Comparison of ENCODE assay signal across 1 cellular context in genomic region chr1:31222176-31222575, GRCh38.
A peak's percentile ranks its signal among the peaks of the same experiment; 100 is the strongest.
TF ChIP-seq lines count a peak whose summit lies in the region.

No MANE protein-coding gene starts in this region.

TF ChIP-seq in GM12878, 131 proteins besides CTCF, POLR2A, EP300 and RAD21 (continued from another document):
- TF ChIP-seq, protein P1, sequence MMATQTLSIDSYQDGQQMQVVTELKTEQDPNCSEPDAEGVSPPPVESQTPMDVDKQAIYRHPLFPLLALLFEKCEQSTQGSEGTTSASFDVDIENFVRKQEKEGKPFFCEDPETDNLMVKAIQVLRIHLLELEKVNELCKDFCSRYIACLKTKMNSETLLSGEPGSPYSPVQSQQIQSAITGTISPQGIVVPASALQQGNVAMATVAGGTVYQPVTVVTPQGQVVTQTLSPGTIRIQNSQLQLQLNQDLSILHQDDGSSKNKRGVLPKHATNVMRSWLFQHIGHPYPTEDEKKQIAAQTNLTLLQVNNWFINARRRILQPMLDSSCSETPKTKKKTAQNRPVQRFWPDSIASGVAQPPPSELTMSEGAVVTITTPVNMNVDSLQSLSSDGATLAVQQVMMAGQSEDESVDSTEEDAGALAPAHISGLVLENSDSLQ (IDR thresholded peaks at IDR 0.05): peak; percentile 33; the same call in 1 of the 2 replicates
